18 cellular contexts compared by ENCODE assay signal in genomic region chr16:89693289-89693731, GRCh38.
"Had no signal": no experiment of that assay in that cellular context is flagged by ENCODE, and none has a peak within 500 bp of the region (broad histone marks: within the 10 kb centered on the region; RNA-seq: fewer than 3 reads in every experiment).

No MANE protein-coding gene starts in this region.

- DNase-seq: activated CD4-positive, alpha-beta T cell treated with anti-CD3 and anti-CD28 coated beads, Interleukin-2, amount 10 ng/mL, durations not matched to agents 24 days and 14 days; activated naive CD4-positive, alpha-beta T cell treated with anti-CD3 and anti-CD28 coated beads, Interleukin-2, amount 10 ng/mL, durations not matched to agents 7 days and 5 days; esophagus squamous epithelium; hippocampal formation; mesenchymal stem cell; natural killer cell; nucleus accumbens; stimulated activated CD4-positive, alpha-beta T cell treated with anti-CD3 and anti-CD28 coated beads, Interleukin-4, amount 100 ng/mL, for 4 hours; stimulated activated CD8-positive, alpha-beta memory T cell treated with anti-CD3 and anti-CD28 coated beads, Interleukin-4, amount 100 ng/mL, for 48 hours; stimulated activated naive CD4-positive, alpha-beta T cell treated with Interleukin-2 at 50 U/mL for 16 hours; trophoblast cell had no signal

- H3K9me3 Mint-ChIP-seq: activated CD4-positive, alpha-beta T cell treated with anti-CD3 and anti-CD28 coated beads, Interleukin-2, amount 10 ng/mL, durations not matched to agents 24 days and 14 days; activated naive CD4-positive, alpha-beta T cell treated with anti-CD3 and anti-CD28 coated beads, Interleukin-2, amount 10 ng/mL, durations not matched to agents 7 days and 5 days; natural killer cell; WTC11 had no signal

- H3K9me3 ChIP-seq: esophagus squamous epithelium, right atrium auricular region, suprapubic skin had no signal

- H3K4me1 Mint-ChIP-seq: WTC11 had no signal

- H3K4me3 ChIP-seq: cardiac muscle cell, esophagus squamous epithelium, right atrium auricular region, smooth muscle cell, suprapubic skin had no signal

- H3K36me3 Mint-ChIP-seq: natural killer cell had no signal

- H3K4me1 ChIP-seq: right atrium auricular region, suprapubic skin had no signal

- ATAC-seq: natural killer cell, T-helper 17 cell, WTC11 had no signal

- H3K27ac ChIP-seq: cardiac muscle cell, esophagus squamous epithelium, right atrium auricular region, suprapubic skin had no signal

- H3K27me3 Mint-ChIP-seq: activated CD4-positive, alpha-beta T cell treated with anti-CD3 and anti-CD28 coated beads, Interleukin-2, amount 10 ng/mL, durations not matched to agents 24 days and 14 days; activated naive CD4-positive, alpha-beta T cell treated with anti-CD3 and anti-CD28 coated beads, Interleukin-2, amount 10 ng/mL, durations not matched to agents 7 days and 5 days; progenitor cell of endocrine pancreas; T-helper 17 cell had no signal

- H3K27ac Mint-ChIP-seq: activated CD4-positive, alpha-beta T cell treated with anti-CD3 and anti-CD28 coated beads, Interleukin-2, amount 10 ng/mL, durations not matched to agents 24 days and 14 days; activated naive CD4-positive, alpha-beta T cell treated with anti-CD3 and anti-CD28 coated beads, Interleukin-2, amount 10 ng/mL, durations not matched to agents 7 days and 5 days; natural killer cell; progenitor cell of endocrine pancreas; WTC11 had no signal

- H3K4me3 Mint-ChIP-seq: activated CD4-positive, alpha-beta T cell treated with anti-CD3 and anti-CD28 coated beads, Interleukin-2, amount 10 ng/mL, durations not matched to agents 24 days and 14 days; activated naive CD4-positive, alpha-beta T cell treated with anti-CD3 and anti-CD28 coated beads, Interleukin-2, amount 10 ng/mL, durations not matched to agents 7 days and 5 days; T-helper 17 cell; WTC11 had no signal

- H3K27me3 ChIP-seq: cardiac muscle cell, esophagus squamous epithelium, right atrium auricular region, suprapubic skin had no signal
